In genomic region chr12:100359822-100360221, GRCh38 we compare ENCODE assay signal across 16 cellular contexts. TPM values are rescaled to one million over a fixed set of nuclear protein-coding genes. Genes with fewer than 3 reads are reported as not detected.
DNase-seq lines count a peak whose midpoint lies in the region; ATAC-seq, FAIRE-seq and TF ChIP-seq lines count a peak whose summit lies in the region.
"Had no signal": no experiment of that assay in that cellular context is flagged by ENCODE, and none has a peak within 500 bp of the region (broad histone marks: within the 10 kb centered on the region; RNA-seq: fewer than 3 reads in every experiment).

No MANE protein-coding gene starts in this region.

- H3K36me3 ChIP-seq in left ventricle myocardium inferior = no peaks in the 10 kb centered on the region
- no peaks in the 10 kb centered on the region for H3K36me3 ChIP-seq in RWPE2 (ENCODE audit: low read depth)
- H3K36me3 ChIP-seq in hepatocyte (replicated peaks; ENCODE audit: insufficient read depth, low read depth) = no peaks in the 10 kb centered on the region
- no peaks in the 10 kb centered on the region for H3K36me3 ChIP-seq in adrenal gland (replicated peaks in 1 of 2)
- H3K36me3 ChIP-seq: gastrocnemius medialis had no signal

- TF ChIP-seq POLR2A in adrenal gland (IDR thresholded peaks at IDR 0.05) = no peak

- H3K79me2 ChIP-seq in hepatocyte = no peaks in the 10 kb centered on the region

- TF ChIP-seq CTCF in left ventricle myocardium inferior (IDR thresholded peaks at IDR 0.05; ENCODE audit: borderline replicate concordance) (no peak), RWPE2 (IDR thresholded peaks at IDR 0.05; ENCODE audit: poor library complexity, severe bottlenecking) (no peak), hepatocyte (IDR thresholded peaks at IDR 0.05; ENCODE audit: poor library complexity) (no peak), adrenal gland (IDR thresholded peaks at IDR 0.05) (no peak)

- H3K4me1 ChIP-seq in left ventricle myocardium inferior = peaks cover 22% of the 10 kb centered on the region
- H3K4me1 ChIP-seq in RWPE2 (ENCODE audit: insufficient read depth, poor library complexity, severe bottlenecking) = no peaks in the 10 kb centered on the region
- peaks cover 9% of the 10 kb centered on the region for H3K4me1 ChIP-seq in hepatocyte (ENCODE audit: insufficient read depth)
- no peaks in the 10 kb centered on the region for H3K4me1 ChIP-seq in adrenal gland (replicated peaks in 1 of 2)

- no peak overlapping the region for H3K4me2 ChIP-seq in hepatocyte

- H3K9me2 ChIP-seq in hepatocyte (replicated peaks; ENCODE audit: insufficient read depth) = no peaks in the 10 kb centered on the region

- WGBS in hepatocyte (ENCODE audit: low lambda C conversion rate, missing lambda C conversion rate) = 35% methylated on average over 2 of the region's 2 CpGs
- 66 to 73% (median 69%) methylated on average over 2 of the region's 2 CpGs for WGBS in adrenal gland, 4 donors

- DNase-seq in left ventricle myocardium inferior (no peak), cardiac septum (ENCODE audit: low spot score) (no peak), RWPE2 (ENCODE audit: low spot score) (no peak), hepatocyte (ENCODE audit: low spot score) (peak; percentile 18), urothelium cell line (ENCODE audit: low spot score) (peak; percentile 35), adrenal gland (no peak)
- DNase-seq in activated CD4-positive, alpha-beta T cell treated with anti-CD3 and anti-CD28 coated beads for 1 hour = no peak
- DNase-seq: gastrocnemius medialis, MV-4-11, nephron progenitor cell, retina had no signal

- H3K27me3 ChIP-seq in left ventricle myocardium inferior (ENCODE audit: low read depth) = peaks cover 65% of the 10 kb centered on the region
- H3K27me3 ChIP-seq in RWPE2 (ENCODE audit: insufficient read depth, poor library complexity, severe bottlenecking) = no peaks in the 10 kb centered on the region
- H3K27me3 ChIP-seq in hepatocyte = no peaks in the 10 kb centered on the region
- peaks cover 4% of the 10 kb centered on the region for H3K27me3 ChIP-seq in adrenal gland

- ATAC-seq in RWPE2 (ENCODE audit: low read depth) = peak; percentile 62; the same call in 1 of the 3 replicates
- no peak for ATAC-seq in GM19452 (IDR thresholded peaks at IDR 0.05; ENCODE audit: unreplicated experiment)
- ATAC-seq: gastrocnemius medialis, HCT116, WTC11 had no signal

- intact Hi-C loops in left ventricle myocardium inferior (cut with micrococcal nuclease) (no loop called here), cardiac septum (cut with DNase I) (no loop called here), adrenal gland (cut with DNase I) (loop anchor here in 1 of 2 donors (10.0 kb wide), 1 partner anchor 375 kb away; no protein-coding TSS in a partner anchor)

- H3K4me3 ChIP-seq in left ventricle myocardium inferior (no peak overlapping the region), RWPE2 (ENCODE audit: severe bottlenecking) (no peak overlapping the region), hepatocyte (no peak overlapping the region), adrenal gland (no peak overlapping the region)
- H3K4me3 ChIP-seq: gastrocnemius medialis had no signal

- H2AFZ ChIP-seq in hepatocyte = no peak overlapping the region

- H3K27ac ChIP-seq in left ventricle myocardium inferior (replicated peaks) = peak overlapping the region; percentile 59
- H3K27ac ChIP-seq in RWPE2 (ENCODE audit: poor library complexity, severe bottlenecking) = no peak overlapping the region
- H3K27ac ChIP-seq in hepatocyte = no peak overlapping the region
- no peak overlapping the region for H3K27ac ChIP-seq in adrenal gland
- H3K27ac ChIP-seq: gastrocnemius medialis had no signal

- no peaks in the 10 kb centered on the region for H4K20me1 ChIP-seq in hepatocyte (ENCODE audit: insufficient read depth, poor library complexity, severe bottlenecking)

- FAIRE-seq in urothelium cell line (lab: Jason Lieb, UNC) = no peak

- H3K9me3 ChIP-seq in left ventricle myocardium inferior (replicated peaks) (no peaks in the 10 kb centered on the region), RWPE2 (ENCODE audit: severe bottlenecking) (no peaks in the 10 kb centered on the region), hepatocyte (ENCODE audit: low read depth) (no peaks in the 10 kb centered on the region), adrenal gland (replicated peaks in 1 of 3) (no peaks in the 10 kb centered on the region)
- H3K9me3 ChIP-seq: gastrocnemius medialis had no signal

RNA-seq across cellular contexts. Expression of gene SLC17A8, which starts 2.9 kb away (rescaled TPM):
- total RNA-seq in left ventricle myocardium inferior (not detected), cardiac septum (not detected), hepatocyte (0.10 and 0.40 TPM in 2 replicates), adrenal gland (under 1 TPM in 6 of 8 donors, not detected in 2; 0.11 to 0.85 (median 0.41) TPM)
- polyA plus RNA-seq in hepatocyte (not detected in 2 replicates), adrenal gland (under 1 TPM in 1 of 3 donors, not detected in 2; 0.09 TPM)
- total RNA-seq: activated CD8-positive, alpha-beta memory T cell treated with anti-CD3 and anti-CD28 coated beads for 36 hours; lung microvascular endothelial cell had no signal

Comparison
In these comparisons a context has a peak if more than half of its experiments do, and no peak if none do; other contexts are left out.
1. DNase-seq: peak in hepatocyte (single experiment) and urothelium cell line (single experiment); none in left ventricle myocardium inferior (single experiment), cardiac septum (single experiment), RWPE2 (single experiment), activated CD4-positive, alpha-beta T cell treated with anti-CD3 and anti-CD28 coated beads for 1 hour (single experiment) and adrenal gland (0 of 7).